ENCODE assay signal across 1 cellular context in the genomic region with DNA sequence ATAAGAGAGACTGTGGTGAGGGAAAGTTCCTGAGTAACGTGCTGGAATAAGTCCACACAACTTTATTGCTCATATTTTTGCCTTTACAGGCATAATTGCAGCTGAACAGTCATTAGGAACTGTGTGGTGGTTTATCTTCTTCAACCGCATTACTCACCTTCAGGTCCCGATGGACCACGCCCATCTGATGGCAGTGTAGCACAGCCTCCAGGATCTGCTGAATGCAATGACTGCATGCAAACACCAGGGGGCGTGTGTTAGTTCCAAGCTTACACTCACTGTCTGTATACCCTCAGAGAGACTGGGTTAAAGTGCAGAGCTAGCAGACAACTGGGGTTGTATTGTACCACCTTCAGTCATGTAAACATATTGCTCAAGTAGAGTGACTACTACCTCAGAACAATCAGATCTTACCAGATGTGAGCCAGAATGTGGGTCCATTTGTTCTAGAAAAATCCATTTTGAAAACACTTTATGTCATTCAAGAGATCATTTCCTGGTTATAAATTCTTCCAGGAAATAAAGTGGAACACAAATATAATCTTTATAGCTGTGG.
A peak's percentile ranks its signal among the peaks of the same experiment; 100 is the strongest.
TF ChIP-seq lines count a peak whose summit lies in the region.

No MANE protein-coding gene starts in this region.

TF ChIP-seq in HepG2, 621 proteins besides CTCF, POLR2A, EP300 and RAD21 (continued from another document and continues in another):
- TF ChIP-seq, protein P1, sequence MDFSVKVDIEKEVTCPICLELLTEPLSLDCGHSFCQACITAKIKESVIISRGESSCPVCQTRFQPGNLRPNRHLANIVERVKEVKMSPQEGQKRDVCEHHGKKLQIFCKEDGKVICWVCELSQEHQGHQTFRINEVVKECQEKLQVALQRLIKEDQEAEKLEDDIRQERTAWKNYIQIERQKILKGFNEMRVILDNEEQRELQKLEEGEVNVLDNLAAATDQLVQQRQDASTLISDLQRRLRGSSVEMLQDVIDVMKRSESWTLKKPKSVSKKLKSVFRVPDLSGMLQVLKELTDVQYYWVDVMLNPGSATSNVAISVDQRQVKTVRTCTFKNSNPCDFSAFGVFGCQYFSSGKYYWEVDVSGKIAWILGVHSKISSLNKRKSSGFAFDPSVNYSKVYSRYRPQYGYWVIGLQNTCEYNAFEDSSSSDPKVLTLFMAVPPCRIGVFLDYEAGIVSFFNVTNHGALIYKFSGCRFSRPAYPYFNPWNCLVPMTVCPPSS (IDR thresholded peaks at IDR 0.05): no peak
- no peak for TF ChIP-seq SMARCC2 (IDR thresholded peaks at IDR 0.05)
- TF ChIP-seq, protein P2, sequence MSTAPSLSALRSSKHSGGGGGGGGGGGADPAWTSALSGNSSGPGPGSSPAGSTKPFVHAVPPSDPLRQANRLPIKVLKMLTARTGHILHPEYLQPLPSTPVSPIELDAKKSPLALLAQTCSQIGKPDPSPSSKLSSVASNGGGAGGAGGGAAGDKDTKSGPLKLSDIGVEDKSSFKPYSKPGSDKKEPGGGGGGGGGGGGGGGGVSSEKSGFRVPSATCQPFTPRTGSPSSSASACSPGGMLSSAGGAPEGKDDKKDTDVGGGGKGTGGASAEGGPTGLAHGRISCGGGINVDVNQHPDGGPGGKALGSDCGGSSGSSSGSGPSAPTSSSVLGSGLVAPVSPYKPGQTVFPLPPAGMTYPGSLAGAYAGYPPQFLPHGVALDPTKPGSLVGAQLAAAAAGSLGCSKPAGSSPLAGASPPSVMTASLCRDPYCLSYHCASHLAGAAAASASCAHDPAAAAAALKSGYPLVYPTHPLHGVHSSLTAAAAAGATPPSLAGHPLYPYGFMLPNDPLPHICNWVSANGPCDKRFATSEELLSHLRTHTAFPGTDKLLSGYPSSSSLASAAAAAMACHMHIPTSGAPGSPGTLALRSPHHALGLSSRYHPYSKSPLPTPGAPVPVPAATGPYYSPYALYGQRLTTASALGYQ (CRISPR knock-in tag; IDR thresholded peaks at IDR 0.05): peak; percentile 64; the same call in 1 of the 2 replicates
- TF ChIP-seq NFYB (CRISPR knock-in tag; IDR thresholded peaks at IDR 0.05): no peak
- TF ChIP-seq ZMAT5 (CRISPR knock-in tag; IDR thresholded peaks at IDR 0.05; ENCODE audit: borderline replicate concordance, low read depth): no peak
- TF ChIP-seq SSRP1 (CRISPR knock-in tag; IDR thresholded peaks at IDR 0.05): no peak
- TF ChIP-seq, protein P3, sequence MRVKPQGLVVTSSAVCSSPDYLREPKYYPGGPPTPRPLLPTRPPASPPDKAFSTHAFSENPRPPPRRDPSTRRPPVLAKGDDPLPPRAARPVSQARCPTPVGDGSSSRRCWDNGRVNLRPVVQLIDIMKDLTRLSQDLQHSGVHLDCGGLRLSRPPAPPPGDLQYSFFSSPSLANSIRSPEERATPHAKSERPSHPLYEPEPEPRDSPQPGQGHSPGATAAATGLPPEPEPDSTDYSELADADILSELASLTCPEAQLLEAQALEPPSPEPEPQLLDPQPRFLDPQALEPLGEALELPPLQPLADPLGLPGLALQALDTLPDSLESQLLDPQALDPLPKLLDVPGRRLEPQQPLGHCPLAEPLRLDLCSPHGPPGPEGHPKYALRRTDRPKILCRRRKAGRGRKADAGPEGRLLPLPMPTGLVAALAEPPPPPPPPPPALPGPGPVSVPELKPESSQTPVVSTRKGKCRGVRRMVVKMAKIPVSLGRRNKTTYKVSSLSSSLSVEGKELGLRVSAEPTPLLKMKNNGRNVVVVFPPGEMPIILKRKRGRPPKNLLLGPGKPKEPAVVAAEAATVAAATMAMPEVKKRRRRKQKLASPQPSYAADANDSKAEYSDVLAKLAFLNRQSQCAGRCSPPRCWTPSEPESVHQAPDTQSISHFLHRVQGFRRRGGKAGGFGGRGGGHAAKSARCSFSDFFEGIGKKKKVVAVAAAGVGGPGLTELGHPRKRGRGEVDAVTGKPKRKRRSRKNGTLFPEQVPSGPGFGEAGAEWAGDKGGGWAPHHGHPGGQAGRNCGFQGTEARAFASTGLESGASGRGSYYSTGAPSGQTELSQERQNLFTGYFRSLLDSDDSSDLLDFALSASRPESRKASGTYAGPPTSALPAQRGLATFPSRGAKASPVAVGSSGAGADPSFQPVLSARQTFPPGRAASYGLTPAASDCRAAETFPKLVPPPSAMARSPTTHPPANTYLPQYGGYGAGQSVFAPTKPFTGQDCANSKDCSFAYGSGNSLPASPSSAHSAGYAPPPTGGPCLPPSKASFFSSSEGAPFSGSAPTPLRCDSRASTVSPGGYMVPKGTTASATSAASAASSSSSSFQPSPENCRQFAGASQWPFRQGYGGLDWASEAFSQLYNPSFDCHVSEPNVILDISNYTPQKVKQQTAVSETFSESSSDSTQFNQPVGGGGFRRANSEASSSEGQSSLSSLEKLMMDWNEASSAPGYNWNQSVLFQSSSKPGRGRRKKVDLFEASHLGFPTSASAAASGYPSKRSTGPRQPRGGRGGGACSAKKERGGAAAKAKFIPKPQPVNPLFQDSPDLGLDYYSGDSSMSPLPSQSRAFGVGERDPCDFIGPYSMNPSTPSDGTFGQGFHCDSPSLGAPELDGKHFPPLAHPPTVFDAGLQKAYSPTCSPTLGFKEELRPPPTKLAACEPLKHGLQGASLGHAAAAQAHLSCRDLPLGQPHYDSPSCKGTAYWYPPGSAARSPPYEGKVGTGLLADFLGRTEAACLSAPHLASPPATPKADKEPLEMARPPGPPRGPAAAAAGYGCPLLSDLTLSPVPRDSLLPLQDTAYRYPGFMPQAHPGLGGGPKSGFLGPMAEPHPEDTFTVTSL (CRISPR knock-in tag; IDR thresholded peaks at IDR 0.05; ENCODE audit: borderline replicate concordance): no peak; the same call in 1 of the 2 replicates
- no peak for TF ChIP-seq FIP1L1 (IDR thresholded peaks at IDR 0.05; ENCODE audit: borderline replicate concordance, insufficient read depth, low read depth, low read length)
- peak; percentile 76; the same call in 1 of the 2 replicates for TF ChIP-seq HDAC2 (CRISPR knock-in tag; IDR thresholded peaks at IDR 0.05)
- TF ChIP-seq TFDP2 (CRISPR knock-in tag; IDR thresholded peaks at IDR 0.05): no peak
- no peak for TF ChIP-seq SUZ12 (IDR thresholded peaks at IDR 0.05; ENCODE audit: low read depth, low read length)
- no peak for TF ChIP-seq ATM (IDR thresholded peaks at IDR 0.05; ENCODE audit: borderline replicate concordance)
- TF ChIP-seq MEIS2 (CRISPR knock-in tag; IDR thresholded peaks at IDR 0.05): no peak
- no peak for TF ChIP-seq ZNF790 (CRISPR knock-in tag; IDR thresholded peaks at IDR 0.05; ENCODE audit: borderline replicate concordance)
- peak; percentile 97 for TF ChIP-seq ZKSCAN8 (CRISPR knock-in tag; IDR thresholded peaks at IDR 0.05; ENCODE audit: borderline replicate concordance)
- peak; percentile 95 for TF ChIP-seq CEBPG (CRISPR knock-in tag; IDR thresholded peaks at IDR 0.05)
- TF ChIP-seq, protein P4, sequence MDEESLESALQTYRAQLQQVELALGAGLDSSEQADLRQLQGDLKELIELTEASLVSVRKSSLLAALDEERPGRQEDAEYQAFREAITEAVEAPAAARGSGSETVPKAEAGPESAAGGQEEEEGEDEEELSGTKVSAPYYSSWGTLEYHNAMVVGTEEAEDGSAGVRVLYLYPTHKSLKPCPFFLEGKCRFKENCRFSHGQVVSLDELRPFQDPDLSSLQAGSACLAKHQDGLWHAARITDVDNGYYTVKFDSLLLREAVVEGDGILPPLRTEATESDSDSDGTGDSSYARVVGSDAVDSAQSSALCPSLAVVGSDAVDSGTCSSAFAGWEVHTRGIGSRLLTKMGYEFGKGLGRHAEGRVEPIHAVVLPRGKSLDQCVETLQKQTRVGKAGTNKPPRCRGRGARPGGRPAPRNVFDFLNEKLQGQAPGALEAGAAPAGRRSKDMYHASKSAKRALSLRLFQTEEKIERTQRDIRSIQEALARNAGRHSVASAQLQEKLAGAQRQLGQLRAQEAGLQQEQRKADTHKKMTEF (CRISPR knock-in tag; IDR thresholded peaks at IDR 0.05): peak; percentile 90
- peak; percentile 97 for TF ChIP-seq RXRB (CRISPR knock-in tag; IDR thresholded peaks at IDR 0.05; ENCODE audit: borderline replicate concordance)
- peak; percentile 83; the same call in 1 of the 2 replicates for TF ChIP-seq RCOR2 (CRISPR knock-in tag; IDR thresholded peaks at IDR 0.05)
- 0 out of 2 replicates have a peak, but pooled peaks have one; percentile 27 for TF ChIP-seq ONECUT2 (CRISPR knock-in tag; IDR thresholded peaks at IDR 0.05)
- TF ChIP-seq, protein P5, sequence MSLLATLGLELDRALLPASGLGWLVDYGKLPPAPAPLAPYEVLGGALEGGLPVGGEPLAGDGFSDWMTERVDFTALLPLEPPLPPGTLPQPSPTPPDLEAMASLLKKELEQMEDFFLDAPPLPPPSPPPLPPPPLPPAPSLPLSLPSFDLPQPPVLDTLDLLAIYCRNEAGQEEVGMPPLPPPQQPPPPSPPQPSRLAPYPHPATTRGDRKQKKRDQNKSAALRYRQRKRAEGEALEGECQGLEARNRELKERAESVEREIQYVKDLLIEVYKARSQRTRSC (CRISPR knock-in tag; IDR thresholded peaks at IDR 0.05; ENCODE audit: low read depth): no peak
- TF ChIP-seq EED (CRISPR knock-in tag; IDR thresholded peaks at IDR 0.05): no peak
- no peak for TF ChIP-seq REL (CRISPR knock-in tag; conservative IDR thresholded peaks at IDR 0.05)
- TF ChIP-seq ETV6 (CRISPR knock-in tag; conservative IDR thresholded peaks at IDR 0.05): no peak
- TF ChIP-seq, protein P6, sequence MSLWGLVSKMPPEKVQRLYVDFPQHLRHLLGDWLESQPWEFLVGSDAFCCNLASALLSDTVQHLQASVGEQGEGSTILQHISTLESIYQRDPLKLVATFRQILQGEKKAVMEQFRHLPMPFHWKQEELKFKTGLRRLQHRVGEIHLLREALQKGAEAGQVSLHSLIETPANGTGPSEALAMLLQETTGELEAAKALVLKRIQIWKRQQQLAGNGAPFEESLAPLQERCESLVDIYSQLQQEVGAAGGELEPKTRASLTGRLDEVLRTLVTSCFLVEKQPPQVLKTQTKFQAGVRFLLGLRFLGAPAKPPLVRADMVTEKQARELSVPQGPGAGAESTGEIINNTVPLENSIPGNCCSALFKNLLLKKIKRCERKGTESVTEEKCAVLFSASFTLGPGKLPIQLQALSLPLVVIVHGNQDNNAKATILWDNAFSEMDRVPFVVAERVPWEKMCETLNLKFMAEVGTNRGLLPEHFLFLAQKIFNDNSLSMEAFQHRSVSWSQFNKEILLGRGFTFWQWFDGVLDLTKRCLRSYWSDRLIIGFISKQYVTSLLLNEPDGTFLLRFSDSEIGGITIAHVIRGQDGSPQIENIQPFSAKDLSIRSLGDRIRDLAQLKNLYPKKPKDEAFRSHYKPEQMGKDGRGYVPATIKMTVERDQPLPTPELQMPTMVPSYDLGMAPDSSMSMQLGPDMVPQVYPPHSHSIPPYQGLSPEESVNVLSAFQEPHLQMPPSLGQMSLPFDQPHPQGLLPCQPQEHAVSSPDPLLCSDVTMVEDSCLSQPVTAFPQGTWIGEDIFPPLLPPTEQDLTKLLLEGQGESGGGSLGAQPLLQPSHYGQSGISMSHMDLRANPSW (CRISPR knock-in tag; IDR thresholded peaks at IDR 0.05; ENCODE audit: borderline replicate concordance): no peak
- no peak for TF ChIP-seq SMAD1 (CRISPR knock-in tag; IDR thresholded peaks at IDR 0.05; ENCODE audit: borderline replicate concordance, low read depth)
- no peak for TF ChIP-seq ZNF333 (CRISPR knock-in tag; IDR thresholded peaks at IDR 0.05; ENCODE audit: borderline replicate concordance)
- peak; percentile 83 for TF ChIP-seq FOSL2 (CRISPR knock-in tag; IDR thresholded peaks at IDR 0.05)
- TF ChIP-seq AHR (CRISPR knock-in tag; IDR thresholded peaks at IDR 0.05): no peak
- no peak for TF ChIP-seq MTA3 (CRISPR knock-in tag; IDR thresholded peaks at IDR 0.05)
- peak; percentile 76 for TF ChIP-seq ISL2 (CRISPR knock-in tag; IDR thresholded peaks at IDR 0.05)
- no peak for TF ChIP-seq SYNCRIP (IDR thresholded peaks at IDR 0.05; ENCODE audit: insufficient read depth, low read depth, low read length)
- no peak for TF ChIP-seq NFIB (CRISPR knock-in tag; IDR thresholded peaks at IDR 0.05; ENCODE audit: borderline replicate concordance)
- TF ChIP-seq ZNF607 (CRISPR knock-in tag; IDR thresholded peaks at IDR 0.05; ENCODE audit: borderline replicate concordance): no peak
- peak; percentile 84; the same call in 1 of the 2 replicates for TF ChIP-seq ZSCAN25 (CRISPR knock-in tag; IDR thresholded peaks at IDR 0.05)
- no peak for TF ChIP-seq ZNF430 (CRISPR knock-in tag; IDR thresholded peaks at IDR 0.05)
- no peak for TF ChIP-seq HDAC6 (IDR thresholded peaks at IDR 0.05; ENCODE audit: low read depth, low read length)
- peak; percentile 58; the same call in 1 of the 2 replicates for TF ChIP-seq HOXA5 (CRISPR knock-in tag; IDR thresholded peaks at IDR 0.05)
- no peak for TF ChIP-seq RELA (CRISPR knock-in tag; IDR thresholded peaks at IDR 0.05)
- no peak; the same call in 1 of the 2 replicates for TF ChIP-seq ZNF280D (CRISPR knock-in tag; IDR thresholded peaks at IDR 0.05)
- TF ChIP-seq ZNF10 (CRISPR knock-in tag; IDR thresholded peaks at IDR 0.05; ENCODE audit: borderline replicate concordance, low read depth): no peak
